ENCODE assay signal across 8 cellular contexts in genomic region chr19:50537769-50538230, GRCh38. TPM values are rescaled to one million over a fixed set of nuclear protein-coding genes. Genes with fewer than 3 reads are reported as not detected.
A peak's percentile ranks its signal among the peaks of the same experiment; 100 is the strongest.
DNase-seq lines count a peak whose midpoint lies in the region; ATAC-seq and TF ChIP-seq lines count a peak whose summit lies in the region.

No MANE protein-coding gene starts in this region.

- TF ChIP-seq CTCF in BE2C (IDR thresholded peaks at IDR 0.05; ENCODE audit: low read depth, low read length) = peak; percentile 95

- H3K4me3 Mint-ChIP-seq in naive B cell = no peak overlapping the region
- H3K4me3 Mint-ChIP-seq in stimulated activated naive B cell treated with anti-CD40 and anti-IgM and Interleukin-4, amounts not matched to agents 10 μg/mL and 1 μg/mL and 100 μg/mL, for 72 hours = no peak overlapping the region

- H3K4me3 ChIP-seq in BE2C (ENCODE audit: low read depth, low read length) = no peak overlapping the region
- H3K4me3 ChIP-seq in HAP-1 = no peak overlapping the region

- ATAC-seq in naive B cell (ENCODE audit: low read depth in 2 of 2) = peak; percentile 53 to 62
- ATAC-seq in stimulated activated naive B cell treated with anti-CD40 and anti-IgM and Interleukin-4, amounts not matched to agents 10 μg/mL and 1 μg/mL and 100 μg/mL, for 72 hours (replicated peaks) = peak; percentile 78 to 79
- no peak for ATAC-seq in HG02840 (IDR thresholded peaks at IDR 0.05; ENCODE audit: low FRiP score, unreplicated experiment)

- peaks cover 5 to 10% of the 10 kb centered on the region in 2 donors for H3K36me3 Mint-ChIP-seq in naive B cell
- peaks cover 0 to 5% of the 10 kb centered on the region in 2 donors for H3K36me3 Mint-ChIP-seq in stimulated activated naive B cell treated with anti-CD40 and anti-IgM and Interleukin-4, amounts not matched to agents 10 μg/mL and 1 μg/mL and 100 μg/mL, for 72 hours

- H3K4me1 Mint-ChIP-seq in naive B cell = no peaks in the 10 kb centered on the region
- peaks cover 2 to 7% of the 10 kb centered on the region in 2 donors for H3K4me1 Mint-ChIP-seq in stimulated activated naive B cell treated with anti-CD40 and anti-IgM and Interleukin-4, amounts not matched to agents 10 μg/mL and 1 μg/mL and 100 μg/mL, for 72 hours

- H3K27me3 ChIP-seq in BE2C = no peaks in the 10 kb centered on the region
- no peaks in the 10 kb centered on the region for H3K27me3 ChIP-seq in HAP-1 (ENCODE audit: low read depth)

- H3K9me3 ChIP-seq in BE2C (no peaks in the 10 kb centered on the region), HAP-1 (peaks cover 1% of the 10 kb centered on the region)

- peak; percentile 92 for DNase-seq in BE2C
- DNase-seq in HAP-1 (ENCODE audit: low spot score in 2 of 2) = peak; percentile 71 to 94
- DNase-seq in NOMO-1 treated with DMSO at 0.1 percent for 48 hours (lab: John Stamatoyannopoulos, UW; ENCODE audit: unreplicated experiment) = peak; percentile 55
- DNase-seq in activated CD8-positive, alpha-beta memory T cell treated with anti-CD3 and anti-CD28 coated beads for 48 hours (ENCODE audit: low read depth in 2 of 3, low spot score in 2 of 3) = peak in 2 of 3 experiments; percentile 31 to 62
- DNase-seq in epithelial cell of prostate (ENCODE audit: low read depth, low spot score) = peak; percentile 10
- DNase-seq in naive B cell = peak; percentile 32
- DNase-seq in stimulated activated naive B cell treated with anti-CD40 and anti-IgM and Interleukin-4, amounts not matched to agents 10 μg/mL and 1 μg/mL and 100 μg/mL, for 72 hours = peak; percentile 50

- no peak overlapping the region for H3K27ac Mint-ChIP-seq in naive B cell
- H3K27ac Mint-ChIP-seq in stimulated activated naive B cell treated with anti-CD40 and anti-IgM and Interleukin-4, amounts not matched to agents 10 μg/mL and 1 μg/mL and 100 μg/mL, for 72 hours = no peak overlapping the region

- H3K36me3 ChIP-seq in BE2C (no peaks in the 10 kb centered on the region), HAP-1 (replicated peaks) (no peaks in the 10 kb centered on the region)

- H3K27me3 Mint-ChIP-seq in naive B cell = peaks cover 9 to 24% (median 15%) of the 10 kb centered on the region in 3 donors
- peaks cover 20 to 23% of the 10 kb centered on the region in 2 donors for H3K27me3 Mint-ChIP-seq in stimulated activated naive B cell treated with anti-CD40 and anti-IgM and Interleukin-4, amounts not matched to agents 10 μg/mL and 1 μg/mL and 100 μg/mL, for 72 hours

- no peak overlapping the region for H3K27ac ChIP-seq in epithelial cell of prostate

- H3K9me3 Mint-ChIP-seq in naive B cell = peaks cover 5 to 12% (median 8%) of the 10 kb centered on the region in 7 donors
- H3K9me3 Mint-ChIP-seq in stimulated activated naive B cell treated with anti-CD40 and anti-IgM and Interleukin-4, amounts not matched to agents 10 μg/mL and 1 μg/mL and 100 μg/mL, for 72 hours = peaks cover 5 to 8% of the 10 kb centered on the region in 2 donors

- H3K4me1 ChIP-seq in BE2C (no peaks in the 10 kb centered on the region), HAP-1 (no peaks in the 10 kb centered on the region)

- in situ Hi-C loops in HAP-1 (cut with MboI; ENCODE audit: low sequenced_read_pairs) = loop anchor here (5.0 to 10.0 kb wide), 2 partner anchors 240 to 377 kb away; partner anchors contain the start of gene KLK4

RNA-seq across cellular contexts. Expression of gene ASPDH, which starts 24.1 kb away (rescaled TPM):
- 13.9 TPM for polyA plus RNA-seq in BE2C (2012; ENCODE audit: insufficient read depth, insufficient read length, low read depth)
- polyA plus RNA-seq in naive B cell (ENCODE audit: low read depth in 6 of 6) = not detected

RNA-seq across cellular contexts. Expression of gene JOSD2, which starts 26.8 kb away (rescaled TPM):
- polyA plus RNA-seq in BE2C (2012; ENCODE audit: insufficient read depth, insufficient read length, low read depth) = 38.6 TPM
- polyA plus RNA-seq in naive B cell (ENCODE audit: low read depth in 6 of 6) = 10 to 100 TPM in 5 of 6 donors, 1 to 10 TPM in 1; 9.8 to 20.7 (median 12.2) TPM

RNA-seq across cellular contexts. Expression of gene LRRC4B, which starts 30.4 kb away (rescaled TPM):
- polyA plus RNA-seq in BE2C (2012; ENCODE audit: insufficient read depth, insufficient read length, low read depth) = 7.9 TPM
- under 1 TPM in 1 of 6 donors, not detected in 5; 0.10 TPM for polyA plus RNA-seq in naive B cell (ENCODE audit: low read depth in 6 of 6)

Comparison
In these comparisons a context has a peak if more than half of its experiments do, and no peak if none do; other contexts are left out.
1. DNase-seq: peak in every context shown above with its lines; median percentile 92 in BE2C; 82 in HAP-1; 55 in NOMO-1 treated with DMSO at 0.1 percent for 48 hours; 50 in stimulated activated naive B cell treated with anti-CD40 and anti-IgM and Interleukin-4, amounts not matched to agents 10 μg/mL and 1 μg/mL and 100 μg/mL, for 72 hours; 46 in activated CD8-positive, alpha-beta memory T cell treated with anti-CD3 and anti-CD28 coated beads for 48 hours; 32 in naive B cell; 10 in epithelial cell of prostate.